ENCODE assay signal across 35 cellular contexts in genomic region chr10:123166618-123167017, GRCh38. TPM values are rescaled to one million over a fixed set of nuclear protein-coding genes. Genes with fewer than 3 reads are reported as not detected.
"Had no signal": no experiment of that assay in that cellular context is flagged by ENCODE, and none has a peak within 500 bp of the region (broad histone marks: within the 10 kb centered on the region; RNA-seq: fewer than 3 reads in every experiment).

No MANE protein-coding gene starts in this region.

- H3K9me3 ChIP-seq: colonic mucosa, neutrophil, ovary, right lobe of liver, thoracic aorta, uterus had no signal

- DNase-seq: activated CD4-positive, alpha-beta T cell treated with anti-CD3 and anti-CD28 coated beads for 48 hours; activated naive CD4-positive, alpha-beta T cell; activated T-cell treated with anti-CD3 and anti-CD28 coated beads for 4 hours; activated T-cell treated with anti-CD3 and anti-CD28 coated beads, Interleukin-2, amount 50 U/mL, for 72 hours; anterior cingulate cortex; colonic mucosa; effector CD8-positive, alpha-beta T cell; head of caudate nucleus; hippocampal formation; left colon; naive B cell; nephron progenitor cell; ovary; right lobe of liver; stimulated activated CD4-positive, alpha-beta T cell treated with anti-CD3 and anti-CD28 coated beads, Interleukin-4, amount 100 ng/mL, for 24 hours; T-cell; uterus had no signal

- FAIRE-seq: bronchial epithelial cell, keratinocyte had no signal

- H3K4me1 Mint-ChIP-seq: mesothelial cell of epicardium, nephron progenitor cell had no signal

- H3K4me1 ChIP-seq: colonic mucosa, uterus had no signal

- H3K27me3 Mint-ChIP-seq: activated naive CD8-positive, alpha-beta T cell; naive B cell; progenitor cell of endocrine pancreas; stimulated activated naive CD8-positive, alpha-beta T cell treated with anti-CD3 and anti-CD28 coated beads, Interleukin-15, Interleukin-2, amounts not matched to agents 100 ng/mL and 50 ng/mL, for 24 hours; T-cell had no signal

- H3K27me3 ChIP-seq: colonic mucosa, neutrophil, ovary, right lobe of liver, uterus had no signal

- H3K4me3 Mint-ChIP-seq: activated naive CD8-positive, alpha-beta T cell; activated T-cell treated with anti-CD3 and anti-CD28 coated beads, Interleukin-2, amount 50 U/mL, for 72 hours; mesothelial cell of epicardium; naive B cell; nephron progenitor cell; stimulated activated effector memory CD8-positive, alpha-beta T cell treated with anti-CD3 and anti-CD28 coated beads, Interleukin-12 subunit alpha, Interleukin-12 subunit beta, amount 100 ng/mL, for 72 hours; stimulated activated naive CD8-positive, alpha-beta T cell treated with anti-CD3 and anti-CD28 coated beads, Interleukin-15, Interleukin-2, amounts not matched to agents 100 ng/mL and 50 ng/mL, for 24 hours; T-cell; T-helper 2 cell treated with Interferon-gamma antibody and Interleukin-4, amounts not matched to agents 5 μg/mL and 100 μg/mL, for 36 hours had no signal

- H3K4me3 ChIP-seq: colonic mucosa, ovary, right lobe of liver, thoracic aorta, uterus had no signal

- H3K36me3 ChIP-seq: ovary, uterus had no signal

- H3K9me3 Mint-ChIP-seq: activated T-cell treated with anti-CD3 and anti-CD28 coated beads, Interleukin-2, amount 50 U/mL, for 72 hours; mesothelial cell of epicardium; naive B cell; nephron progenitor cell; stimulated activated effector memory CD8-positive, alpha-beta T cell treated with anti-CD3 and anti-CD28 coated beads, Interleukin-12 subunit alpha, Interleukin-12 subunit beta, amount 100 ng/mL, for 72 hours; stimulated activated naive CD8-positive, alpha-beta T cell treated with anti-CD3 and anti-CD28 coated beads, Interleukin-15, Interleukin-2, amounts not matched to agents 100 ng/mL and 50 ng/mL, for 24 hours; T-cell; T-helper 2 cell treated with Interferon-gamma antibody and Interleukin-4, amounts not matched to agents 5 μg/mL and 100 μg/mL, for 36 hours had no signal

- ATAC-seq: activated T-cell treated with anti-CD3 and anti-CD28 coated beads, Interleukin-2, amount 50 U/mL, for 72 hours; left colon; right lobe of liver; stimulated activated effector memory CD8-positive, alpha-beta T cell treated with anti-CD3 and anti-CD28 coated beads, Interleukin-12 subunit alpha, Interleukin-12 subunit beta, amount 100 ng/mL, for 72 hours; T-cell had no signal

- H3K27ac Mint-ChIP-seq: activated naive CD8-positive, alpha-beta T cell; mesothelial cell of epicardium; progenitor cell of endocrine pancreas; stimulated activated naive CD8-positive, alpha-beta T cell treated with anti-CD3 and anti-CD28 coated beads, Interleukin-15, Interleukin-2, amounts not matched to agents 100 ng/mL and 50 ng/mL, for 24 hours; T-cell; T-helper 2 cell treated with Interferon-gamma antibody and Interleukin-4, amounts not matched to agents 5 μg/mL and 100 μg/mL, for 36 hours had no signal

- H3K27ac ChIP-seq: colonic mucosa, neutrophil, ovary, right lobe of liver, thoracic aorta, uterus had no signal

RNA-seq across cellular contexts. Expression of gene HMX2, which starts 18.7 kb away (rescaled TPM):
- total RNA-seq: bronchial epithelial cell, dermis microvascular lymphatic vessel endothelial cell, fibroblast of lung, fibroblast of villous mesenchyme, liver, mesothelial cell of epicardium, ovary, progenitor cell of endocrine pancreas, renal cortical epithelial cell, right lobe of liver, skeletal muscle tissue, subcutaneous adipose tissue, T-cell, thoracic aorta, uterus had no signal
- polyA plus RNA-seq: fibroblast of lung, keratinocyte, liver, ovary had no signal

RNA-seq across cellular contexts. Expression of gene HMX3, which starts 30.8 kb away (rescaled TPM):
- total RNA-seq: bronchial epithelial cell, dermis microvascular lymphatic vessel endothelial cell, fibroblast of lung, fibroblast of villous mesenchyme, liver, mesothelial cell of epicardium, progenitor cell of endocrine pancreas, renal cortical epithelial cell, right lobe of liver, skeletal muscle tissue, subcutaneous adipose tissue, thoracic aorta, uterus had no signal
- polyA plus RNA-seq: esophagus, fibroblast of lung, keratinocyte, liver, ovary had no signal
